ENCODE assay signal across 16 cellular contexts in the genomic region with DNA sequence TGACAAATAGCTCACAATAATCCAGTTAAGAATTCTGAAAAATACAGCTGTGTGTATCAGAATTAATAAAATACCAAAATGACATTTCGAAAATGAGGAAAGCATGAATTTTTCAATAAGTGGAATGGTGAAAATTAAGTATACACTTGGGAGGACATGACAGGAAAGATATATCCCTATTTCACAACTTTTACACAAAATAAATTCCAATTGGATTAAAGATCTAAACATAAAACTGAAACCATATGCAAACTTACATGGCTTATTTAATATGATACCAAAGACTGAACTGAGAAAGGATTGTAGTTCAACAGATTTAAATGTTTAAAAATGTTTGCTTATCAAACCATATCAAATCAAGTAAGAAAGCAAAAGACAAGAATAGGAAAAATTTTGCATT.
DNase-seq lines count a peak whose midpoint lies in the region; ATAC-seq and TF ChIP-seq lines count a peak whose summit lies in the region.
"Had no signal": no experiment of that assay in that cellular context is flagged by ENCODE, and none has a peak within 500 bp of the region (broad histone marks: within the 10 kb centered on the region; RNA-seq: fewer than 3 reads in every experiment).

No MANE protein-coding gene starts in this region.

- no peaks in the 10 kb centered on the region for H3K27me3 ChIP-seq in GM23248 (replicated peaks; ENCODE audit: insufficient read depth)
- H3K27me3 ChIP-seq in effector memory CD4-positive, alpha-beta T cell (replicated peaks; ENCODE audit: control insufficient read depth, insufficient read depth, low read length, poor library complexity, severe bottlenecking): no peaks in the 10 kb centered on the region

- whole genome bisulfite sequencing in GM23248 (ENCODE audit: low coverage in 1 of 2, low lambda C conversion rate in 2 of 2, missing lambda C conversion rate in 2 of 2), 2 experiments: 5 to 11% methylated on average over 1 of the region's 1 CpG

- ATAC-seq in GM18909 (IDR thresholded peaks at IDR 0.05; ENCODE audit: poor library complexity, unreplicated experiment) (no peak), GM18498 (IDR thresholded peaks at IDR 0.05; ENCODE audit: unreplicated experiment) (no peak)
- ATAC-seq: Panc1 had no signal

- no peaks in the 10 kb centered on the region for H3K79me2 ChIP-seq in GM23248 (ENCODE audit: insufficient read depth)

- no peaks in the 10 kb centered on the region for H3K9me2 ChIP-seq in GM23248 (ENCODE audit: insufficient read depth)

- H3K4me3 Mint-ChIP-seq in mesothelial cell of epicardium: no peak overlapping the region
- H3K4me3 Mint-ChIP-seq: CD4-positive, alpha-beta memory T cell; H9 had no signal

- no peaks in the 10 kb centered on the region for H3K36me3 ChIP-seq in GM23248 (ENCODE audit: low read depth)
- H3K36me3 ChIP-seq in effector memory CD4-positive, alpha-beta T cell (ENCODE audit: control insufficient read depth, insufficient read depth, low read length): no peaks in the 10 kb centered on the region

- H3K36me3 Mint-ChIP-seq in mesothelial cell of epicardium: no peaks in the 10 kb centered on the region
- H3K36me3 Mint-ChIP-seq: CD4-positive, alpha-beta memory T cell had no signal

- H3K27ac ChIP-seq in GM23248: no peak overlapping the region
- H3K27ac ChIP-seq in effector memory CD4-positive, alpha-beta T cell (ENCODE audit: insufficient read depth, low read length, poor library complexity, severe bottlenecking): no peak overlapping the region

- no peak for TF ChIP-seq CTCF in fibroblast of mammary gland (conservative IDR thresholded peaks at IDR 0.05; ENCODE audit: control insufficient read depth, insufficient read depth, low read depth, low read length)
- no peak for TF ChIP-seq CTCF in mesothelial cell of epicardium (IDR thresholded peaks at IDR 0.05; ENCODE audit: unreplicated experiment)

- H3K9ac ChIP-seq in GM23248: no peak overlapping the region

- no peaks in the 10 kb centered on the region for H4K20me1 ChIP-seq in GM23248 (ENCODE audit: insufficient read depth)

- H3K9me3 Mint-ChIP-seq in mesothelial cell of epicardium: peaks cover 18% of the 10 kb centered on the region

- no peaks in the 10 kb centered on the region for H3K9me3 ChIP-seq in GM23248 (ENCODE audit: low read depth)
- H3K9me3 ChIP-seq in effector memory CD4-positive, alpha-beta T cell (ENCODE audit: control insufficient read depth, low read length): no peaks in the 10 kb centered on the region

- in situ Hi-C loops in GM23248 (cut with MboI): no loop called here

- H3F3A ChIP-seq in GM23248 (ENCODE audit: insufficient read depth): no peaks in the 10 kb centered on the region

- DNase-seq in GM23248 (peak; percentile 22), fibroblast of mammary gland (ENCODE audit: low read depth) (peak; percentile 49), mesothelial cell of epicardium (ENCODE audit: low spot score in 2 of 2, unreplicated experiment in 2 of 2) (no peak)
- no peak for DNase-seq in activated CD4-positive, alpha-beta T cell treated with anti-CD3 and anti-CD28 coated beads, Interleukin-2, amount 50 U/mL, for 1 hour
- no peak for DNase-seq in effector memory CD4-positive, alpha-beta T cell
- DNase-seq: Calu3; CD4-positive, alpha-beta memory T cell; DMS79 treated with DMSO at 0.1 percent for 48 hours; H9; NCI-H1105 treated with DMSO at 0.1 percent for 48 hours; NCI-H187; NCI-H226; NCI-H524 treated with DMSO at 0.1 percent for 48 hours had no signal

- H3K4me3 ChIP-seq in GM23248 (no peak overlapping the region), fibroblast of mammary gland (ENCODE audit: control insufficient read depth, low read depth, low read length) (no peak overlapping the region)
- no peak overlapping the region for H3K4me3 ChIP-seq in effector memory CD4-positive, alpha-beta T cell (ENCODE audit: insufficient read depth, low read depth, low read length, poor library complexity, severe bottlenecking)

- no peaks in the 10 kb centered on the region for H3K27me3 Mint-ChIP-seq in mesothelial cell of epicardium (ENCODE audit: low read depth)

- H3K27ac Mint-ChIP-seq in mesothelial cell of epicardium: peak overlapping the region; percentile 18
- H3K27ac Mint-ChIP-seq: CD4-positive, alpha-beta memory T cell; H9 had no signal

- H3K4me1 ChIP-seq in GM23248 (ENCODE audit: insufficient read depth): peaks cover 30% of the 10 kb centered on the region
- no peaks in the 10 kb centered on the region for H3K4me1 ChIP-seq in effector memory CD4-positive, alpha-beta T cell (ENCODE audit: control insufficient read depth, insufficient read depth, low read length, poor library complexity, severe bottlenecking)

- H3K4me1 Mint-ChIP-seq in mesothelial cell of epicardium: peaks cover 39% of the 10 kb centered on the region
- H3K4me1 Mint-ChIP-seq: CD4-positive, alpha-beta memory T cell had no signal

- H2AFZ ChIP-seq in GM23248: peak overlapping the region; percentile 12; the same call in 1 of the 2 replicates

- H3K4me2 ChIP-seq in GM23248 (ENCODE audit: unreplicated experiment): peak overlapping the region; percentile 31

Comparison
In these comparisons a context has a peak if more than half of its experiments do, and no peak if none do; other contexts are left out.
1. DNase-seq: peak in GM23248 (single experiment) and fibroblast of mammary gland (single experiment); none in mesothelial cell of epicardium (0 of 2), activated CD4-positive, alpha-beta T cell treated with anti-CD3 and anti-CD28 coated beads, Interleukin-2, amount 50 U/mL, for 1 hour (single experiment) and effector memory CD4-positive, alpha-beta T cell (0 of 3).